8 cellular contexts compared by ENCODE assay signal in genomic region chr22:32265882-32266767, GRCh38. TPM values are rescaled to one million over a fixed set of nuclear protein-coding genes. Genes with fewer than 3 reads are reported as not detected.
DNase-seq lines count a peak whose midpoint lies in the region; ATAC-seq and TF ChIP-seq lines count a peak whose summit lies in the region.

No MANE protein-coding gene starts in this region.

- H3K4me1 Mint-ChIP-seq in activated CD4-positive, alpha-beta T cell treated with anti-CD3 and anti-CD28 coated beads for 36 hours, result peaks cover 8% of the 10 kb centered on the region

- no peaks in the 10 kb centered on the region for H3K36me3 ChIP-seq in A673 (ENCODE audit: insufficient read depth, low read length, poor library complexity, severe bottlenecking)

- no TSS peak for BruUV-seq in A673 (replicated peaks; lab: Mats Ljungman, UMichigan)

- H3K27me3 ChIP-seq in A673 (replicated peaks; ENCODE audit: insufficient read depth, low read depth, low read length, poor library complexity), result no peaks in the 10 kb centered on the region

- no peaks in the 10 kb centered on the region for H3K4me1 ChIP-seq in A673 (ENCODE audit: insufficient read depth, low read length, poor library complexity, severe bottlenecking)

- H3K27ac Mint-ChIP-seq in activated CD4-positive, alpha-beta T cell treated with anti-CD3 and anti-CD28 coated beads for 36 hours, result no peak overlapping the region

- ATAC-seq in activated CD4-positive, alpha-beta T cell treated with anti-CD3 and anti-CD28 coated beads for 36 hours, result peak; percentile 92
- ATAC-seq in GM18520 (IDR thresholded peaks at IDR 0.05; ENCODE audit: unreplicated experiment), result no peak

- CTCF ChIA-PET in A673 (lab: Charles Lee), result interaction anchor here (0.7 to 1.5 kb wide), 6 partner anchors 20 to 600 kb away, joined by 3 to 6 read pairs (median 4); no protein-coding TSS in a partner anchor
- CTCF ChIA-PET in activated CD4-positive, alpha-beta T cell treated with anti-CD3 and anti-CD28 coated beads for 36 hours (lab: Charles Lee), result interaction anchor here (0.7 to 2.7 kb wide), 29 partner anchors 8 to 656 kb away, joined by 3 to 19 read pairs (median 4); no protein-coding TSS in a partner anchor

- no peaks in the 10 kb centered on the region for H3K9me3 ChIP-seq in A673 (ENCODE audit: low read depth, low read length, poor library complexity, severe bottlenecking)

- H3K27ac ChIP-seq in A673 (ENCODE audit: low read depth, low read length, poor library complexity, severe bottlenecking), result no peak overlapping the region

- H3K27me3 Mint-ChIP-seq in activated CD4-positive, alpha-beta T cell treated with anti-CD3 and anti-CD28 coated beads for 36 hours, result peaks cover 7% of the 10 kb centered on the region

- peak; percentile 92 for TF ChIP-seq CTCF in A673 (conservative IDR thresholded peaks at IDR 0.05; ENCODE audit: low read depth, low read length)
- peak; percentile 94 for TF ChIP-seq CTCF in choroid plexus epithelial cell (conservative IDR thresholded peaks at IDR 0.05; ENCODE audit: low read depth, low read length)
- no peak for TF ChIP-seq CTCF in lower leg skin (IDR thresholded peaks at IDR 0.05)

- WGBS in lower leg skin, 2 donors, result 28% methylated on average over 10 of the region's 10 CpGs

- H3K9me3 Mint-ChIP-seq in activated CD4-positive, alpha-beta T cell treated with anti-CD3 and anti-CD28 coated beads for 36 hours (ENCODE audit: low read depth), result no peaks in the 10 kb centered on the region

- H3K4me3 ChIP-seq in A673 (ENCODE audit: low read depth, low read length, poor library complexity, severe bottlenecking), result no peak overlapping the region
- no peak overlapping the region for H3K4me3 ChIP-seq in choroid plexus epithelial cell (ENCODE audit: low read depth, low read length)
- H3K4me3 ChIP-seq in lower leg skin (ENCODE audit: low read depth, poor library complexity, severe bottlenecking), result no peak overlapping the region

- TF ChIP-seq POLR2A in lower leg skin (IDR thresholded peaks at IDR 0.05), result no peak

- H3K4me3 Mint-ChIP-seq in activated CD4-positive, alpha-beta T cell treated with anti-CD3 and anti-CD28 coated beads for 36 hours, result no peak overlapping the region

- DNase-seq in A673 (ENCODE audit: low spot score), result peak; percentile 87
- peak; percentile 46 for DNase-seq in GM19238 (ENCODE audit: insufficient read length, low spot score)
- DNase-seq in NCI-H2227 (lab: John Stamatoyannopoulos, UW; ENCODE audit: unreplicated experiment), result peak; percentile 69
- peak; percentile 87 for DNase-seq in activated CD4-positive, alpha-beta T cell treated with anti-CD3 and anti-CD28 coated beads for 36 hours
- peak; percentile 81 for DNase-seq in choroid plexus epithelial cell (ENCODE audit: low read depth)
- DNase-seq in lower leg skin (ENCODE audit: low spot score in 2 of 2), result peak; percentile 67 to 92
- DNase-seq in stimulated activated CD4-positive, alpha-beta T cell treated with anti-CD3 and anti-CD28 coated beads, TNF-alpha, amount 100 ng/mL, for 4 hours (ENCODE audit: low read depth in 3 of 3), result peak; percentile 33 to 46 (median 37)

- intact Hi-C loops in A673 (cut with micrococcal nuclease; ENCODE audit: unreplicated experiment) (loop anchor here (1.0 to 10.0 kb wide), 4 partner anchors 64 to 289 kb away; no protein-coding TSS in a partner anchor), lower leg skin (cut with DNase I; ENCODE audit: low total_unique reads) (loop anchor here (10.0 kb wide), 1 partner anchor 291 kb away; no protein-coding TSS in a partner anchor)
- intact Hi-C loops in activated CD4-positive, alpha-beta T cell treated with anti-CD3 and anti-CD28 coated beads for 36 hours (cut with DNase I, micrococcal nuclease), result loop anchor here (1.0 to 10.0 kb wide), 9 partner anchors 47 to 289 kb away; partner anchors contain the start of gene FBXO7 (in 1 of the 2)

- no peaks in the 10 kb centered on the region for H3K36me3 Mint-ChIP-seq in activated CD4-positive, alpha-beta T cell treated with anti-CD3 and anti-CD28 coated beads for 36 hours (ENCODE audit: low read depth)

- POLR2A ChIA-PET in A673 (lab: Charles Lee; ENCODE audit: low non-redundant PET), result no interaction called here
- POLR2A ChIA-PET in activated CD4-positive, alpha-beta T cell treated with anti-CD3 and anti-CD28 coated beads for 36 hours (lab: Charles Lee), result interaction anchor here (0.6 to 1.0 kb wide), 2 partner anchors 215 to 540 kb away, joined by 3 to 4 read pairs; no protein-coding TSS in a partner anchor

RNA-seq across cellular contexts. Expression of gene SLC5A4, which starts 11.0 kb away (rescaled TPM):
- total RNA-seq in A673 (2021), result 0.15 and 0.19 TPM in 2 replicates
- total RNA-seq in activated CD4-positive, alpha-beta T cell treated with anti-CD3 and anti-CD28 coated beads for 36 hours, result not detected
- total RNA-seq in lower leg skin, result not detected

Comparison
In these comparisons a context has a peak if more than half of its experiments do, and no peak if none do; other contexts are left out.
1. DNase-seq: peak in every context shown above with its lines; median percentile 87 in A673; 87 in activated CD4-positive, alpha-beta T cell treated with anti-CD3 and anti-CD28 coated beads for 36 hours; 81 in choroid plexus epithelial cell; 80 in lower leg skin; 69 in NCI-H2227; 46 in GM19238; 37 in stimulated activated CD4-positive, alpha-beta T cell treated with anti-CD3 and anti-CD28 coated beads, TNF-alpha, amount 100 ng/mL, for 4 hours.
2. CTCF ChIP-seq: peak in A673 (single experiment) and choroid plexus epithelial cell (single experiment); none in lower leg skin (0 of 3).